12 cellular contexts compared by ENCODE assay signal in the genomic region with DNA sequence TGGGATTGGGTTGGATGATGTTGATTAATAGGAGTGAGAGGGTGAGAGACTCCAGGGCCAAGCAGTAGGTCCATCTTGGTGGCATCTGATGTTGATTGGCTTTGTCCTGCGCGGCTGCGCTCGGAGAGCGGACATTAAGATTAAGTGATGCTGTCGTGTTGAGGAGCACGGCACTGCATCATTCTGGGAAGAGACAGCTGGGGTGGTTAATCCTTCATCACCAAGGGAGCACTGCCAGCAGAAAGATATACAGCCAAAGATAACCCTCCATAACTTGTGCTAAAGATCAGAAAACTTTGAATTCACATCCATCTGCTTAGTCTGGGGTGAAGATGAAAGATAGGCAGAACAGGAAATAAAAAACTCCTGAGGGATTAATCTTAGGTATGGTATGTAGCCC.
DNase-seq lines count a peak whose midpoint lies in the region; ATAC-seq and TF ChIP-seq lines count a peak whose summit lies in the region.
"Had no signal": no experiment of that assay in that cellular context is flagged by ENCODE, and none has a peak within 500 bp of the region (broad histone marks: within the 10 kb centered on the region; RNA-seq: fewer than 3 reads in every experiment).

No MANE protein-coding gene starts in this region.

- H3K4me2 ChIP-seq in GM23338: no peak overlapping the region

- ATAC-seq in HG03196 (IDR thresholded peaks at IDR 0.05; ENCODE audit: unreplicated experiment) (no peak), GM23338 (no peak)

- TF ChIP-seq CTCF in WERI-Rb-1 (IDR thresholded peaks at IDR 0.05; ENCODE audit: low read depth, low read length) (no peak), mesothelial cell of epicardium (IDR thresholded peaks at IDR 0.05; ENCODE audit: unreplicated experiment) (no peak), GM23338 (conservative IDR thresholded peaks at IDR 0.05; ENCODE audit: low read depth in 2 of 2) (no peak)

- no peaks in the 10 kb centered on the region for H3K9me2 ChIP-seq in GM23338 (ENCODE audit: insufficient read depth)

- H3K36me3 Mint-ChIP-seq in mesothelial cell of epicardium: no peaks in the 10 kb centered on the region
- no peaks in the 10 kb centered on the region for H3K36me3 Mint-ChIP-seq in GM23338 (ENCODE audit: low read depth)
- H3K36me3 Mint-ChIP-seq: CD4-positive, CD25-positive, alpha-beta regulatory T cell had no signal

- H3F3A ChIP-seq in GM23338 (replicated peaks; ENCODE audit: low read depth): no peaks in the 10 kb centered on the region

- H3K36me3 ChIP-seq in WERI-Rb-1 (no peaks in the 10 kb centered on the region), GM23338 (ENCODE audit: insufficient read depth) (no peaks in the 10 kb centered on the region)
- H3K36me3 ChIP-seq: BE2C, HAP-1 had no signal

- no peaks in the 10 kb centered on the region for H4K20me1 ChIP-seq in GM23338 (replicated peaks; ENCODE audit: insufficient read depth)

- H3K27ac Mint-ChIP-seq in mesothelial cell of epicardium: peak overlapping the region; percentile 62
- no peak overlapping the region for H3K27ac Mint-ChIP-seq in GM23338

- intact Hi-C loops in cardiac septum (cut with DNase I): no loop called here

- H3K4me3 Mint-ChIP-seq in mesothelial cell of epicardium (no peak overlapping the region), GM23338 (no peak overlapping the region)
- H3K4me3 Mint-ChIP-seq: CD4-positive, CD25-positive, alpha-beta regulatory T cell had no signal

- H3K4me1 ChIP-seq in GM23338 (ENCODE audit: insufficient read depth): no peaks in the 10 kb centered on the region
- H3K4me1 ChIP-seq: HAP-1 had no signal

- H3K27ac ChIP-seq in WERI-Rb-1: no peak overlapping the region
- H3K27ac ChIP-seq in GM23338 (ENCODE audit: low read depth): no peak overlapping the region

- H3K79me2 ChIP-seq in GM23338 (replicated peaks; ENCODE audit: insufficient read depth): no peaks in the 10 kb centered on the region

- no peak overlapping the region for H3K4me3 ChIP-seq in WERI-Rb-1 (ENCODE audit: low read depth, low read length)
- H3K4me3 ChIP-seq in GM23338: no peak overlapping the region
- H3K4me3 ChIP-seq: HAP-1 had no signal

- no peaks in the 10 kb centered on the region for H3K9me3 ChIP-seq in WERI-Rb-1 (ENCODE audit: severe bottlenecking)
- H3K9me3 ChIP-seq: BE2C, Caco-2, HAP-1 had no signal

- no peak overlapping the region for H2AFZ ChIP-seq in GM23338

- peaks cover 33% of the 10 kb centered on the region for H3K4me1 Mint-ChIP-seq in mesothelial cell of epicardium
- no peaks in the 10 kb centered on the region for H3K4me1 Mint-ChIP-seq in GM23338
- H3K4me1 Mint-ChIP-seq: CD4-positive, CD25-positive, alpha-beta regulatory T cell had no signal

- H3K9me3 Mint-ChIP-seq in mesothelial cell of epicardium (no peaks in the 10 kb centered on the region), GM23338 (no peaks in the 10 kb centered on the region)
- H3K9me3 Mint-ChIP-seq: CD4-positive, CD25-positive, alpha-beta regulatory T cell had no signal

- DNase-seq in SK-N-DZ (ENCODE audit: low spot score) (peak; percentile 73), WERI-Rb-1 (peak; percentile 16), mesothelial cell of epicardium (ENCODE audit: low spot score in 2 of 2, unreplicated experiment in 2 of 2) (no peak), GM23338 (ENCODE audit: low spot score) (no peak), cardiac septum (ENCODE audit: low spot score) (no peak)
- DNase-seq: ACHN; BE2C; C1 segment of cervical spinal cord; Caco-2; CD4-positive, CD25-positive, alpha-beta regulatory T cell had no signal

- H3K27me3 Mint-ChIP-seq in mesothelial cell of epicardium (ENCODE audit: low read depth) (peaks cover 70% of the 10 kb centered on the region), GM23338 (ENCODE audit: insufficient read depth, low read depth, poor library complexity) (no peaks in the 10 kb centered on the region)

- H3K27me3 ChIP-seq in WERI-Rb-1 (ENCODE audit: insufficient read depth, low read depth, severe bottlenecking): no peaks in the 10 kb centered on the region
- H3K27me3 ChIP-seq in GM23338 (ENCODE audit: insufficient read depth): no peaks in the 10 kb centered on the region
- H3K27me3 ChIP-seq: BE2C had no signal

TF ChIP-seq in GM23338, 12 proteins besides CTCF, POLR2A, EP300 and RAD21:
- TF ChIP-seq POLR2AphosphoS5 (IDR thresholded peaks at IDR 0.05; ENCODE audit: low read depth): no peak
- no peak for TF ChIP-seq NANOG (IDR thresholded peaks at IDR 0.05; ENCODE audit: borderline replicate concordance)

Comparison
In these comparisons a context has a peak if more than half of its experiments do, and no peak if none do; other contexts are left out.
1. DNase-seq: peak in SK-N-DZ (single experiment) and WERI-Rb-1 (single experiment); none in mesothelial cell of epicardium (0 of 2), GM23338 (single experiment) and cardiac septum (single experiment).